ENCODE assay signal across 8 cellular contexts in genomic region chr1:2587860-2588571, GRCh38. TPM values are rescaled to one million over a fixed set of nuclear protein-coding genes. Genes with fewer than 3 reads are reported as not detected.
A peak's percentile ranks its signal among the peaks of the same experiment; 100 is the strongest.
DNase-seq lines count a peak whose midpoint lies in the region; ATAC-seq and TF ChIP-seq lines count a peak whose summit lies in the region.

No MANE protein-coding gene starts in this region.

- peaks cover 14% of the 10 kb centered on the region for H3K4me1 ChIP-seq in IMR-90 (ENCODE audit: control insufficient read depth, insufficient read depth, low read length)
- H3K4me1 ChIP-seq in duodenal mucosa (ENCODE audit: control insufficient read depth in 1 of 2, insufficient read depth in 2 of 2, low read length in 2 of 2): peaks cover 30 to 47% of the 10 kb centered on the region in 2 donors

- no peak overlapping the region for H4K91ac ChIP-seq in IMR-90 (ENCODE audit: insufficient read depth, low read depth, low read length)

- H3K36me3 ChIP-seq in IMR-90 (ENCODE audit: control insufficient read depth, insufficient read depth, low read length) (peaks cover 2% of the 10 kb centered on the region; the same call in 1 of the 2 replicates), duodenal mucosa (ENCODE audit: control insufficient read depth in 1 of 2, insufficient read depth in 2 of 2, low read length in 2 of 2) (peaks cover 0 to 19% of the 10 kb centered on the region in 2 donors)

- H3K9me3 Mint-ChIP-seq in naive thymus-derived CD8-positive, alpha-beta T cell: no peaks in the 10 kb centered on the region

- no peak overlapping the region for H3K23ac ChIP-seq in IMR-90 (ENCODE audit: low read depth, low read length)

- no peak overlapping the region for H2BK20ac ChIP-seq in IMR-90 (ENCODE audit: low read depth, low read length)

- no peak overlapping the region for H2AFZ ChIP-seq in IMR-90 (replicated peaks; ENCODE audit: low read length, poor library complexity)

- no peak overlapping the region for H3K27ac ChIP-seq in IMR-90 (ENCODE audit: insufficient read depth, low read length)
- H3K27ac ChIP-seq in duodenal mucosa (ENCODE audit: low read depth, low read length): no peak overlapping the region

- H2BK15ac ChIP-seq in IMR-90 (ENCODE audit: low read depth, low read length): no peak overlapping the region

- H3K36me3 Mint-ChIP-seq in naive thymus-derived CD8-positive, alpha-beta T cell: peaks cover 0 to 11% (median 3%) of the 10 kb centered on the region in 3 donors

- TF ChIP-seq CTCF in AG09309 (IDR thresholded peaks at IDR 0.05; ENCODE audit: control insufficient read depth, insufficient read depth, low read depth, low read length, missing control alignments) (no peak), IMR-90 (conservative IDR thresholded peaks at IDR 0.05; ENCODE audit: low read depth, low read length) (no peak)

- H3K4me1 Mint-ChIP-seq in naive thymus-derived CD8-positive, alpha-beta T cell: peaks cover 23 to 49% (median 32%) of the 10 kb centered on the region in 4 donors

- CTCF ChIA-PET in IMR-90 (lab: Yijun Ruan, JAX): no interaction called here

- no TSS peak for BruUV-seq in IMR-90 (replicated peaks; lab: Mats Ljungman, UMichigan)

- H3K9ac ChIP-seq in IMR-90 (ENCODE audit: low read depth, low read length): no peak overlapping the region
- H3K9ac ChIP-seq in duodenal mucosa (ENCODE audit: low read depth in 1 of 2, low read length in 2 of 2): peak overlapping the region; percentile 43 to 70

- H3K4me2 ChIP-seq in IMR-90 (ENCODE audit: low read depth, low read length): no peak overlapping the region; the same call in 1 of the 2 replicates

- H3K27ac Mint-ChIP-seq in naive thymus-derived CD8-positive, alpha-beta T cell: peak overlapping the region in 5 of 10 donors; percentile 35 to 86 (median 72)

- no peak overlapping the region for H2BK120ac ChIP-seq in IMR-90 (ENCODE audit: low read depth, low read length)

- H4K8ac ChIP-seq in IMR-90 (ENCODE audit: low read depth in 2 of 2, low read length in 2 of 2): no peak overlapping the region

- DNase-seq in AG09309 (ENCODE audit: low read depth) (no peak), IMR-90 (no peak), MV-4-11 (lab: John Stamatoyannopoulos, UW) (no peak)
- DNase-seq in naive thymus-derived CD8-positive, alpha-beta T cell: peak in 1 of 10 donors; percentile 62
- DNase-seq in stimulated activated naive CD4-positive, alpha-beta T cell (lab: John Stamatoyannopoulos, UW): no peak

- H3K27me3 ChIP-seq in IMR-90 (ENCODE audit: control insufficient read depth, insufficient read depth, low read length) (no peaks in the 10 kb centered on the region; the same call in 1 of the 2 replicates), duodenal mucosa (ENCODE audit: control insufficient read depth in 1 of 2, insufficient read depth in 2 of 2, low read length in 2 of 2) (no peaks in the 10 kb centered on the region)

- ATAC-seq in IMR-90 (ENCODE audit: low read depth): no peak
- no peak for ATAC-seq in naive thymus-derived CD8-positive, alpha-beta T cell
- no peak for ATAC-seq in GM21360 (IDR thresholded peaks at IDR 0.05; ENCODE audit: unreplicated experiment)
- no peak for ATAC-seq in HG02571 (IDR thresholded peaks at IDR 0.05; ENCODE audit: unreplicated experiment)

- no peaks in the 10 kb centered on the region for H3K9me3 ChIP-seq in IMR-90 (ENCODE audit: control insufficient read depth, insufficient read depth, low read length)
- no peaks in the 10 kb centered on the region for H3K9me3 ChIP-seq in duodenal mucosa (ENCODE audit: control insufficient read depth in 1 of 2, low read length in 2 of 2)

- peaks cover 0 to 26% of the 10 kb centered on the region in 2 experiments; a peak in 2 of 4 replicates for H3K79me1 ChIP-seq in IMR-90 (ENCODE audit: low read depth in 1 of 2, low read length in 2 of 2)

- no peak overlapping the region for H3K56ac ChIP-seq in IMR-90 (ENCODE audit: extremely low read depth, insufficient read depth, low read length)

- in situ Hi-C loops in IMR-90 (cut with MboI; ENCODE audit: low sequenced_read_pairs): no loop called here

- no peak overlapping the region for H3K18ac ChIP-seq in IMR-90 (ENCODE audit: low read depth, low read length)

- no peak overlapping the region for H3K4ac ChIP-seq in IMR-90 (ENCODE audit: low read depth, low read length)

- H3K4me3 ChIP-seq in AG09309 (ENCODE audit: control insufficient read depth, low read depth, low read length): peak overlapping the region; percentile 79
- no peak overlapping the region; the same call in 1 of the 2 replicates for H3K4me3 ChIP-seq in IMR-90 (ENCODE audit: insufficient read depth, low read depth, low read length)
- H3K4me3 ChIP-seq in duodenal mucosa (ENCODE audit: low read depth in 1 of 2, low read length in 2 of 2): peak overlapping the region; percentile 74 to 92

- no peaks in the 10 kb centered on the region; the same call in 1 of the 2 replicates for H4K20me1 ChIP-seq in IMR-90 (ENCODE audit: insufficient read depth, low read length)

- WGBS in IMR-90 (ENCODE audit: extremely low coverage in 2 of 2, insufficient read length in 1 of 2), 2 experiments: 72% methylated on average over 8 of the region's 19 CpGs; no CpG with 5 or more reads in 1 of the 2 experiments

- dilution Hi-C loops in IMR-90 (cut with HindIII; ENCODE audit: low sequenced_read_pairs, unreplicated experiment): no loop called here

- peak overlapping the region; percentile 82 for H2AK9ac ChIP-seq in IMR-90 (replicated peaks; ENCODE audit: low read depth, low read length, poor library complexity)

- no peaks in the 10 kb centered on the region for H3K27me3 Mint-ChIP-seq in naive thymus-derived CD8-positive, alpha-beta T cell

- H3K4me3 Mint-ChIP-seq in naive thymus-derived CD8-positive, alpha-beta T cell: peak overlapping the region; percentile 69 to 91 (median 80)

- H3K9me1 ChIP-seq in IMR-90 (ENCODE audit: insufficient read depth, low read length): peaks cover 5% of the 10 kb centered on the region

- peak overlapping the region; percentile 15; the same call in 1 of the 2 replicates for H2AK5ac ChIP-seq in IMR-90 (ENCODE audit: low read depth, low read length)

- no peak for TF ChIP-seq RAD21 in IMR-90 (IDR thresholded peaks at IDR 0.05; ENCODE audit: low read length)

- TF ChIP-seq POLR2A in IMR-90 (IDR thresholded peaks at IDR 0.05; ENCODE audit: low read depth, low read length): no peak

- no peak overlapping the region for H3K14ac ChIP-seq in IMR-90 (replicated peaks; ENCODE audit: low read depth, low read length)

- POLR2A ChIA-PET in IMR-90 (lab: Charles Lee; ENCODE audit: unreplicated experiment): no interaction called here
- POLR2A ChIA-PET in naive thymus-derived CD8-positive, alpha-beta T cell (lab: Charles Lee): interaction anchor here (0.8 to 13.6 kb wide), 9 partner anchors 10 to 173 kb away, joined by 3 to 408 read pairs (median 38); partner anchors contain the start of genes PANK4, PEX10 and TNFRSF14

- H4K5ac ChIP-seq in IMR-90 (ENCODE audit: low read depth, low read length): no peak overlapping the region

- intact Hi-C loops in IMR-90 (cut with micrococcal nuclease): loop anchor here (1.0 to 2.0 kb wide), 3 partner anchors 23 to 725 kb away; no protein-coding TSS in a partner anchor

- H2BK5ac ChIP-seq in IMR-90 (ENCODE audit: low read depth, low read length, poor library complexity, severe bottlenecking): no peak overlapping the region

TF ChIP-seq in IMR-90, 13 proteins besides CTCF, POLR2A, EP300 and RAD21:
- no peak for TF ChIP-seq CHD1 (IDR thresholded peaks at IDR 0.05; ENCODE audit: low read depth, low read length)
- TF ChIP-seq SMC3 (IDR thresholded peaks at IDR 0.05; ENCODE audit: low read depth, low read length): no peak
- no peak for TF ChIP-seq USF2 (IDR thresholded peaks at IDR 0.05; ENCODE audit: low read depth, low read length)
- TF ChIP-seq NFE2L2 (IDR thresholded peaks at IDR 0.05; ENCODE audit: low read depth, low read length): no peak
- no peak for TF ChIP-seq BHLHE40 (IDR thresholded peaks at IDR 0.05; ENCODE audit: low read depth, low read length)
- TF ChIP-seq MAFK (IDR thresholded peaks at IDR 0.05; ENCODE audit: low read depth, low read length): no peak

RNA-seq across cellular contexts. Expression of gene PRXL2B, which starts 1.4 kb away (rescaled TPM):
- total RNA-seq in IMR-90 (2012; rRNA removed): 8.1 and 10.9 TPM in 2 replicates
- polyA plus RNA-seq in IMR-90 (2012; rRNA removed): 22.3 and 23.0 TPM in 2 replicates
- 23.1 and 35.9 TPM in 2 replicates for polyA plus RNA-seq in IMR-90 (2012; cell fraction: cytosol; rRNA removed)
- polyA plus RNA-seq in IMR-90 (2012; cell fraction: nucleus; rRNA removed; ENCODE audit: low replicate concordance): 23.6 and 41.8 TPM in 2 replicates
- 10 to 100 TPM; 39.6 to 45.4 TPM for total RNA-seq in naive thymus-derived CD8-positive, alpha-beta T cell
- polyA plus RNA-seq in naive thymus-derived CD8-positive, alpha-beta T cell: 10 to 100 TPM; 20.6 to 37.5 (median 27.4) TPM

RNA-seq across cellular contexts. Expression of gene TNFRSF14, which starts 31.8 kb away (rescaled TPM):
- total RNA-seq in IMR-90 (2012; rRNA removed): 1.3 and 1.7 TPM in 2 replicates
- 4.2 and 4.6 TPM in 2 replicates for polyA plus RNA-seq in IMR-90 (2012; rRNA removed)
- 3.1 and 5.7 TPM in 2 replicates for polyA plus RNA-seq in IMR-90 (2012; cell fraction: cytosol; rRNA removed)
- polyA plus RNA-seq in IMR-90 (2012; cell fraction: nucleus; rRNA removed; ENCODE audit: low replicate concordance): 32.3 and 65.2 TPM in 2 replicates
- total RNA-seq in naive thymus-derived CD8-positive, alpha-beta T cell: 100 to 1,000 TPM; 187 to 190 TPM
- 10 to 100 TPM; 45.8 to 61.6 (median 48.9) TPM for polyA plus RNA-seq in naive thymus-derived CD8-positive, alpha-beta T cell

RNA-seq across cellular contexts. Expression of gene MMEL1, which starts 44.8 kb away (rescaled TPM):
- under 0.01 TPM in 2 replicates for total RNA-seq in IMR-90 (2012; rRNA removed)
- 0.12 and 0.20 TPM in 2 replicates for polyA plus RNA-seq in IMR-90 (2012; rRNA removed)
- 0.11 TPM in 1 of 2 replicates, not detected in the other for polyA plus RNA-seq in IMR-90 (2012; cell fraction: cytosol; rRNA removed)
- 0.47 and 0.96 TPM in 2 replicates for polyA plus RNA-seq in IMR-90 (2012; cell fraction: nucleus; rRNA removed; ENCODE audit: low replicate concordance)
- 1 to 10 TPM; 2.5 to 3.3 TPM for total RNA-seq in naive thymus-derived CD8-positive, alpha-beta T cell
- polyA plus RNA-seq in naive thymus-derived CD8-positive, alpha-beta T cell: 10 to 100 TPM in 1 of 3 donors, 1 to 10 TPM in 2; 6.0 to 18.9 (median 9.6) TPM

RNA-seq across cellular contexts. Expression of gene HES5, which starts 58.0 kb away (rescaled TPM):
- total RNA-seq in IMR-90 (2012; rRNA removed): not detected in 2 replicates
- not detected in 2 replicates for polyA plus RNA-seq in IMR-90 (2012; rRNA removed)
- polyA plus RNA-seq in IMR-90 (2012; cell fraction: cytosol; rRNA removed): 0.08 TPM in 1 of 2 replicates, not detected in the other
- polyA plus RNA-seq in IMR-90 (2012; cell fraction: nucleus; rRNA removed; ENCODE audit: low replicate concordance): 0.22 and 0.33 TPM in 2 replicates
- total RNA-seq in naive thymus-derived CD8-positive, alpha-beta T cell: under 1 TPM in 1 of 2 experiments, not detected in 1; 0.30 TPM
- not detected for polyA plus RNA-seq in naive thymus-derived CD8-positive, alpha-beta T cell

Comparison
In these comparisons a context has a peak if more than half of its experiments do, and no peak if none do; other contexts are left out.
1. RNA of gene TNFRSF14, which starts 31.8 kb away (total RNA-seq): 187 to 190 TPM in naive thymus-derived CD8-positive, alpha-beta T cell; 1.3 to 1.7 TPM in IMR-90; every median in the first group is over 10 times any median in the second.